9 cellular contexts compared by ENCODE assay signal in genomic region chr19:18339703-18340102, GRCh38. TPM values are rescaled to one million over a fixed set of nuclear protein-coding genes. Genes with fewer than 3 reads are reported as not detected.
DNase-seq lines count a peak whose midpoint lies in the region; ATAC-seq, FAIRE-seq and TF ChIP-seq lines count a peak whose summit lies in the region.
"Had no signal": no experiment of that assay in that cellular context is flagged by ENCODE, and none has a peak within 500 bp of the region (broad histone marks: within the 10 kb centered on the region; RNA-seq: fewer than 3 reads in every experiment).

No MANE protein-coding gene starts in this region.

- H3K9me2 ChIP-seq in Loucy (replicated peaks; ENCODE audit: low read depth, low read length) = no peaks in the 10 kb centered on the region

- H3K9me3 ChIP-seq in Loucy (ENCODE audit: insufficient read depth, low read depth, low read length) (no peaks in the 10 kb centered on the region), GM12878 (replicated peaks; ENCODE audit: control insufficient read depth, insufficient read depth, low read length) (no peaks in the 10 kb centered on the region), mucosa of stomach (ENCODE audit: control insufficient read depth, low read length) (no peaks in the 10 kb centered on the region)

- ATAC-seq in GM12878 (peak; percentile 28), GM19463 (IDR thresholded peaks at IDR 0.05; ENCODE audit: unreplicated experiment) (no peak)

- H3K27ac ChIP-seq in GM12878 (ENCODE audit: control insufficient read depth, insufficient read depth) = no peak overlapping the region

- peak; percentile 26 for TF ChIP-seq RAD21 in GM12878 (IDR thresholded peaks at IDR 0.05; ENCODE audit: insufficient read depth, low read depth, low read length)

- H3K4me1 ChIP-seq in Loucy (ENCODE audit: insufficient read depth, low read length, poor library complexity, severe bottlenecking) (peaks cover 21% of the 10 kb centered on the region), GM12878 (ENCODE audit: control insufficient read depth, insufficient read depth, low read length) (peaks cover 14% of the 10 kb centered on the region), mucosa of stomach (ENCODE audit: control insufficient read depth, insufficient read depth, low read length) (peaks cover 39% of the 10 kb centered on the region)

- peaks cover 9% of the 10 kb centered on the region for H4K20me1 ChIP-seq in Loucy (ENCODE audit: insufficient read depth, low read length, poor library complexity, severe bottlenecking)
- H4K20me1 ChIP-seq in GM12878 (ENCODE audit: control insufficient read depth, insufficient read depth) = no peaks in the 10 kb centered on the region

- H3F3A ChIP-seq in Loucy (ENCODE audit: low read depth) = 0 out of 2 replicates have a peak, but pooled peaks cover 2% of the 10 kb centered on the region

- peak; percentile 54 for TF ChIP-seq CTCF in Loucy (conservative IDR thresholded peaks at IDR 0.05; ENCODE audit: low read length)
- TF ChIP-seq CTCF in GM12878 (IDR thresholded peaks at IDR 0.05 in 2 of 3, conservative IDR thresholded peaks at IDR 0.05 in 1 of 3; ENCODE audit: control insufficient read depth in 2 of 3, extremely low read depth in 1 of 3, insufficient read depth in 1 of 3, low read depth in 3 of 3, low read length in 3 of 3) = peak; percentile 21 to 30 (median 27); a peak in 3 of 6 replicates

- H3K4me2 ChIP-seq in Loucy (ENCODE audit: low read depth, low read length, poor library complexity, severe bottlenecking) = peak overlapping the region; percentile 89
- peak overlapping the region; percentile 99 for H3K4me2 ChIP-seq in GM12878 (ENCODE audit: control insufficient read depth, insufficient read depth)

- H3K36me3 ChIP-seq in Loucy (ENCODE audit: insufficient read depth, low read length) = no peaks in the 10 kb centered on the region; the same call in 1 of the 2 replicates
- peaks cover 0 to 3% of the 10 kb centered on the region in 2 experiments; a peak in 1 of 4 replicates for H3K36me3 ChIP-seq in GM12878 (ENCODE audit: control insufficient read depth in 2 of 2, insufficient read depth in 2 of 2, low read length in 1 of 2)
- H3K36me3 ChIP-seq in mucosa of stomach (ENCODE audit: control insufficient read depth, insufficient read depth, low read length) = no peaks in the 10 kb centered on the region

- DNase-seq in NCI-H82 (lab: John Stamatoyannopoulos, UW) = peak; percentile 64
- no peak for DNase-seq in NCI-H82 treated with DMSO at 0.1 percent for 48 hours (lab: John Stamatoyannopoulos, UW; ENCODE audit: unreplicated experiment)
- no peak for DNase-seq in GM12878 (ENCODE audit: low read depth, low spot score)
- DNase-seq in effector CD4-positive, alpha-beta T cell = no peak
- DNase-seq in effector CD8-positive, alpha-beta T cell (lab: John Stamatoyannopoulos, UW) = no peak

- intact Hi-C loops in GM12878 (cut with micrococcal nuclease; ENCODE audit: unreplicated experiment) = loop anchor here (2.0 to 5.0 kb wide), 2 partner anchors 62 to 69 kb away; no protein-coding TSS in a partner anchor

- no TSS peak for BruUV-seq in GM12878 (replicated peaks; lab: Mats Ljungman, UMichigan)

- CTCF ChIA-PET in GM12878 (lab: Yijun Ruan, JAX) = interaction anchor here (0.7 to 3.3 kb wide), 18 partner anchors 9 to 131 kb away, joined by 3 to 56 read pairs (median 4); partner anchors contain the start of genes GDF15, JUND, LRRC25 and LSM4

- no peak for FAIRE-seq in GM12878 (lab: Jason Lieb, UNC)
- FAIRE-seq: G401.6 had no signal

- H2AFZ ChIP-seq in Loucy (ENCODE audit: low read length) (0 out of 2 replicates have a peak overlapping the region, but pooled peaks have one; percentile 3), GM12878 (ENCODE audit: control insufficient read depth, low read depth, low read length) (peak overlapping the region; percentile 32)

- H3K79me2 ChIP-seq in Loucy (ENCODE audit: insufficient read depth, low read length) (peaks cover 30% of the 10 kb centered on the region), GM12878 (ENCODE audit: control insufficient read depth, insufficient read depth, low read length) (peaks cover 11% of the 10 kb centered on the region)

- TF ChIP-seq EP300 in GM12878 (IDR thresholded peaks at IDR 0.05; ENCODE audit: borderline replicate concordance in 1 of 2, control insufficient read depth in 1 of 2, low read depth in 2 of 2, low read length in 2 of 2) = no peak

- SMC1A ChIA-PET in GM12878 (lab: Charles Lee; ENCODE audit: uncharacterized antibody, unreplicated experiment) = interaction anchor here (0.8 to 3.8 kb wide), 10 partner anchors 10 to 79 kb away, joined by 3 to 42 read pairs (median 6); partner anchors contain the start of genes JUND, LSM4 and SSBP4

- peak overlapping the region; percentile 90 for H3K4me3 ChIP-seq in Loucy (ENCODE audit: low read length, poor library complexity, severe bottlenecking)
- H3K4me3 ChIP-seq in GM12878 = peak overlapping the region; percentile 79; the same call in 1 of the 2 replicates
- H3K4me3 ChIP-seq in mucosa of stomach (ENCODE audit: low read length) = no peak overlapping the region

- POLR2A ChIA-PET in GM12878 (lab: Charles Lee) = interaction anchor here (0.6 to 6.0 kb wide), 15 partner anchors 9 to 248 kb away, joined by 3 to 46 read pairs (median 4); partner anchors contain the start of genes JUND and SSBP4

- in situ Hi-C loops in GM12878 (cut with MboI) = loop anchor here (5.0 kb wide), 1 partner anchor 68 kb away; no protein-coding TSS in a partner anchor

- no peak for TF ChIP-seq POLR2A in GM12878 (IDR thresholded peaks at IDR 0.05; ENCODE audit: low read depth, low read length)

- H3K27me3 ChIP-seq in Loucy (ENCODE audit: insufficient read depth, low read length, poor library complexity, severe bottlenecking) (no peaks in the 10 kb centered on the region), GM12878 (replicated peaks in 1 of 2; ENCODE audit: control insufficient read depth in 2 of 2, insufficient read depth in 2 of 2, low read length in 1 of 2) (no peaks in the 10 kb centered on the region), mucosa of stomach (ENCODE audit: control insufficient read depth, insufficient read depth, low read length) (no peaks in the 10 kb centered on the region)

- H3K9ac ChIP-seq in Loucy (ENCODE audit: low read depth, low read length, poor library complexity, severe bottlenecking) = peak overlapping the region; percentile 90
- no peak overlapping the region for H3K9ac ChIP-seq in GM12878 (ENCODE audit: control insufficient read depth, insufficient read depth, low read length)
- peak overlapping the region; percentile 92 for H3K9ac ChIP-seq in mucosa of stomach (ENCODE audit: low read length)

- 58% methylated on average over 6 of the region's 6 CpGs for WGBS in GM12878 (ENCODE audit: insufficient coverage, insufficient replicate concordance, low lambda C conversion rate, missing lambda C conversion rate)

- RAD21 ChIA-PET in GM12878 (lab: Charles Lee; ENCODE audit: unreplicated experiment) = interaction anchor here (0.6 to 3.1 kb wide), 10 partner anchors 11 to 136 kb away, joined by 3 to 31 read pairs (median 4); partner anchors contain the start of genes JUND, LSM4 and RAB3A

RNA-seq across cellular contexts. Expression of gene PGPEP1, which starts 0.7 kb away (rescaled TPM):
- total RNA-seq in GM12878 (2013; cell fraction: nucleolus; rRNA removed) = 50.5 and 53.8 TPM in 2 replicates
- total RNA-seq in GM12878 (2014; rRNA removed) (14.6 and 15.5 TPM in 2 replicates), GM12878 (2014; rRNA removed; fragmentation: Illumina TruSeq; extraction: Trizol) (22.8 and 25.1 TPM in 2 replicates), GM12878 (2021) (37.9 and 39.4 TPM in 2 replicates)
- polyA plus RNA-seq in GM12878 (2011; ENCODE audit: low read depth) = 15.9 TPM
- polyA plus RNA-seq in GM12878 (2011; rRNA removed) (21.4 and 33.7 TPM in 2 replicates), GM12878 (2014; fragmentation: Illumina TruSeq; extraction: Trizol) (11.3 and 14.4 TPM in 2 replicates), GM12878 (2014; fragmentation: Nextera tagmentation; extraction: Ambion mirVana) (10 to 100 TPM; 13.8 to 13.9 TPM), GM12878 (2014; rRNA removed) (18.2 and 20.7 TPM in 2 replicates), GM12878 (2016; fragmentation: Nextera tagmentation; extraction: Ambion mirVana) (10 to 100 TPM; 15.9 to 20.5 TPM)
- 31.7 and 40.5 TPM in 2 replicates for polyA plus RNA-seq in GM12878 (2011; cell fraction: cytosol; rRNA removed)
- polyA plus RNA-seq in GM12878 (2011; cell fraction: nucleus; rRNA removed) = 39.9 and 44.3 TPM in 2 replicates
- polyA plus RNA-seq in GM12878 (2012) = 21.5 and 32.3 TPM in 2 replicates
- polyA minus RNA-seq in GM12878 (2011; rRNA and poly(A)+ RNA removed) = 61.1 and 73.8 TPM in 2 replicates
- polyA minus RNA-seq in GM12878 (2011; cell fraction: cytosol; rRNA and poly(A)+ RNA removed) = 14.3 and 17.2 TPM in 2 replicates
- 14.3 and 22.0 TPM in 2 replicates for polyA minus RNA-seq in GM12878 (2011; cell fraction: nucleus; rRNA and poly(A)+ RNA removed)

RNA-seq across cellular contexts. Expression of gene LSM4, which starts 16.8 kb away (rescaled TPM):
- total RNA-seq in GM12878 (2013; cell fraction: nucleolus; rRNA removed) = 19.7 and 29.3 TPM in 2 replicates
- total RNA-seq in GM12878 (2014; rRNA removed) = 430 and 457 TPM in 2 replicates
- total RNA-seq in GM12878 (2014; rRNA removed; fragmentation: Illumina TruSeq; extraction: Trizol) = 163 and 186 TPM in 2 replicates
- total RNA-seq in GM12878 (2021) = 248 and 251 TPM in 2 replicates
- 28.1 TPM for polyA plus RNA-seq in GM12878 (2011; ENCODE audit: low read depth)
- polyA plus RNA-seq in GM12878 (2011; rRNA removed) = 95.6 and 140 TPM in 2 replicates
- 186 and 318 TPM in 2 replicates for polyA plus RNA-seq in GM12878 (2011; cell fraction: cytosol; rRNA removed)
- 124 and 152 TPM in 2 replicates for polyA plus RNA-seq in GM12878 (2011; cell fraction: nucleus; rRNA removed)
- polyA plus RNA-seq in GM12878 (2012) = 117 and 128 TPM in 2 replicates
- polyA plus RNA-seq in GM12878 (2014; fragmentation: Illumina TruSeq; extraction: Trizol) = 59.2 and 86.6 TPM in 2 replicates
- 10 to 100 TPM; 12.6 to 38.2 TPM for polyA plus RNA-seq in GM12878 (2014; fragmentation: Nextera tagmentation; extraction: Ambion mirVana)
- polyA plus RNA-seq in GM12878 (2014; rRNA removed) = 439 and 477 TPM in 2 replicates
- 100 to 1,000 TPM; 628 to 652 TPM for polyA plus RNA-seq in GM12878 (2016; fragmentation: Nextera tagmentation; extraction: Ambion mirVana)
- 21.9 and 42.9 TPM in 2 replicates for polyA minus RNA-seq in GM12878 (2011; rRNA and poly(A)+ RNA removed)
- 25.9 and 27.1 TPM in 2 replicates for polyA minus RNA-seq in GM12878 (2011; cell fraction: cytosol; rRNA and poly(A)+ RNA removed)
- 19.8 and 31.0 TPM in 2 replicates for polyA minus RNA-seq in GM12878 (2011; cell fraction: nucleus; rRNA and poly(A)+ RNA removed)

RNA-seq across cellular contexts. Expression of gene GDF15, which starts 46.3 kb away (rescaled TPM):
- 4.5 and 5.8 TPM in 2 replicates for total RNA-seq in GM12878 (2013; cell fraction: nucleolus; rRNA removed)
- total RNA-seq in GM12878 (2014; rRNA removed) (1.4 and 1.8 TPM in 2 replicates), GM12878 (2014; rRNA removed; fragmentation: Illumina TruSeq; extraction: Trizol) (0.31 and 0.60 TPM in 2 replicates), GM12878 (2021) (1.6 and 2.2 TPM in 2 replicates)
- polyA plus RNA-seq in GM12878 (2011; ENCODE audit: low read depth) = 0.97 TPM
- polyA plus RNA-seq in GM12878 (2011; rRNA removed) (0.22 and 0.46 TPM in 2 replicates), GM12878 (2014; fragmentation: Illumina TruSeq; extraction: Trizol) (0.29 and 0.92 TPM in 2 replicates), GM12878 (2014; fragmentation: Nextera tagmentation; extraction: Ambion mirVana) (under 1 TPM in 1 of 2 experiments, not detected in 1; 0.11 TPM), GM12878 (2014; rRNA removed) (1.4 and 1.6 TPM in 2 replicates), GM12878 (2016; fragmentation: Nextera tagmentation; extraction: Ambion mirVana) (1 to 10 TPM; 2.8 to 3.6 TPM)
- polyA plus RNA-seq in GM12878 (2011; cell fraction: cytosol; rRNA removed) = 2.1 and 2.2 TPM in 2 replicates
- polyA plus RNA-seq in GM12878 (2011; cell fraction: nucleus; rRNA removed) = 3.2 and 4.0 TPM in 2 replicates
- 3.5 and 6.0 TPM in 2 replicates for polyA plus RNA-seq in GM12878 (2012)
- 1.6 TPM in 1 of 2 replicates, not detected in the other for polyA minus RNA-seq in GM12878 (2011; rRNA and poly(A)+ RNA removed)
- polyA minus RNA-seq in GM12878 (2011; cell fraction: cytosol; rRNA and poly(A)+ RNA removed) = 2.8 and 7.8 TPM in 2 replicates
- 1.6 and 2.2 TPM in 2 replicates for polyA minus RNA-seq in GM12878 (2011; cell fraction: nucleus; rRNA and poly(A)+ RNA removed)

RNA-seq across cellular contexts. Expression of gene LRRC25, which starts 57.7 kb away (rescaled TPM):
- total RNA-seq in GM12878 (2013; cell fraction: nucleolus; rRNA removed) = 14.5 and 19.3 TPM in 2 replicates
- total RNA-seq in GM12878 (2014; rRNA removed) (2.5 and 2.9 TPM in 2 replicates), GM12878 (2014; rRNA removed; fragmentation: Illumina TruSeq; extraction: Trizol) (1.1 TPM in 2 replicates), GM12878 (2021) (2.7 TPM in 2 replicates)
- 1.6 TPM for polyA plus RNA-seq in GM12878 (2011; ENCODE audit: low read depth)
- polyA plus RNA-seq in GM12878 (2011; rRNA removed) (0.19 and 0.38 TPM in 2 replicates), GM12878 (2014; fragmentation: Illumina TruSeq; extraction: Trizol) (1.00 and 1.3 TPM in 2 replicates), GM12878 (2014; fragmentation: Nextera tagmentation; extraction: Ambion mirVana) (under 1 TPM; 0.50 to 0.53 TPM), GM12878 (2014; rRNA removed) (2.1 and 2.7 TPM in 2 replicates), GM12878 (2016; fragmentation: Nextera tagmentation; extraction: Ambion mirVana) (1 to 10 TPM; 1.2 to 1.6 TPM)
- 0.55 and 0.87 TPM in 2 replicates for polyA plus RNA-seq in GM12878 (2011; cell fraction: cytosol; rRNA removed)
- polyA plus RNA-seq in GM12878 (2011; cell fraction: nucleus; rRNA removed) = 0.24 and 0.42 TPM in 2 replicates
- polyA plus RNA-seq in GM12878 (2012) = 4.1 and 4.9 TPM in 2 replicates
- 0.44 and 1.1 TPM in 2 replicates for polyA minus RNA-seq in GM12878 (2011; rRNA and poly(A)+ RNA removed)
- 0.67 TPM in 1 of 2 replicates, not detected in the other for polyA minus RNA-seq in GM12878 (2011; cell fraction: cytosol; rRNA and poly(A)+ RNA removed)
- 0.73 and 0.86 TPM in 2 replicates for polyA minus RNA-seq in GM12878 (2011; cell fraction: nucleus; rRNA and poly(A)+ RNA removed)

RNA-seq across cellular contexts. Expression of gene JUND, which starts 58.3 kb away (rescaled TPM):
- total RNA-seq in GM12878 (2013; cell fraction: nucleolus; rRNA removed) = 50.9 and 51.1 TPM in 2 replicates
- total RNA-seq in GM12878 (2014; rRNA removed) = 91.3 and 116 TPM in 2 replicates
- total RNA-seq in GM12878 (2014; rRNA removed; fragmentation: Illumina TruSeq; extraction: Trizol) = 16.9 and 19.1 TPM in 2 replicates
- total RNA-seq in GM12878 (2021) = 164 and 176 TPM in 2 replicates
- polyA plus RNA-seq in GM12878 (2011; ENCODE audit: low read depth) = 5.4 TPM
- 9.2 and 18.6 TPM in 2 replicates for polyA plus RNA-seq in GM12878 (2011; rRNA removed)
- 36.2 and 90.3 TPM in 2 replicates for polyA plus RNA-seq in GM12878 (2011; cell fraction: cytosol; rRNA removed)
- 64.3 and 75.7 TPM in 2 replicates for polyA plus RNA-seq in GM12878 (2011; cell fraction: nucleus; rRNA removed)
- 68.6 and 81.1 TPM in 2 replicates for polyA plus RNA-seq in GM12878 (2012)
- polyA plus RNA-seq in GM12878 (2014; fragmentation: Illumina TruSeq; extraction: Trizol) = 20.3 and 26.8 TPM in 2 replicates
- polyA plus RNA-seq in GM12878 (2014; fragmentation: Nextera tagmentation; extraction: Ambion mirVana) = 10 to 100 TPM; 11.2 to 16.0 TPM
- 148 and 166 TPM in 2 replicates for polyA plus RNA-seq in GM12878 (2014; rRNA removed)
- polyA plus RNA-seq in GM12878 (2016; fragmentation: Nextera tagmentation; extraction: Ambion mirVana) = 1 to 10 TPM; 7.4 to 9.1 TPM
- polyA minus RNA-seq in GM12878 (2011; rRNA and poly(A)+ RNA removed) = 22.5 and 61.2 TPM in 2 replicates
- 55.2 and 60.1 TPM in 2 replicates for polyA minus RNA-seq in GM12878 (2011; cell fraction: cytosol; rRNA and poly(A)+ RNA removed)
- 70.8 and 116 TPM in 2 replicates for polyA minus RNA-seq in GM12878 (2011; cell fraction: nucleus; rRNA and poly(A)+ RNA removed)
